21 cellular contexts compared by ENCODE assay signal in the genomic region with DNA sequence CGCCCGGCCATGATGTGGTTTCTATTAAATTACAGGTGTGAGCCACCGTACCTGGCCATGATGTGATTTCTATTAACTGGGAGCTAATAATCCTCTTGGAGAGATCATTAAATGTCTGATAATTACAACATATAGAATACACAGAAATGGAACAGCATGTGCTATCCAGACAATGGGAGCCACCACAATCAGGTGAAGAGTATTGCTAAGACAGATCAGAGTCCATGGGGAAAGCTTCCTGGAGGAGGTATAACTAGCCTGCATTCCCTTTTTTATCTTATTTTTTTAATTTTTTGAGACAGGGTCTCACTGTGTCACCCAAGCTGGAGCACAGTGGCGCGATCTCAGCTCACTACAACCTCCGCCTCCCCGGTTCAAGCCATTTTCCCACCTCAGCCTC.
"Had no signal": no experiment of that assay in that cellular context is flagged by ENCODE, and none has a peak within 500 bp of the region (broad histone marks: within the 10 kb centered on the region; RNA-seq: fewer than 3 reads in every experiment).

No MANE protein-coding gene starts in this region.

- H3K4me3 ChIP-seq: ascending aorta, Peyer's patch had no signal

- H3K27ac ChIP-seq: ascending aorta had no signal

- H3K4me1 ChIP-seq: ascending aorta had no signal

- H3K9me3 ChIP-seq: ascending aorta, Peyer's patch had no signal

- H3K27me3 ChIP-seq: ascending aorta, Peyer's patch had no signal

- H3K36me3 Mint-ChIP-seq: activated CD4-positive, alpha-beta memory T cell treated with anti-CD3 and anti-CD28 coated beads for 36 hours; activated naive CD4-positive, alpha-beta T cell treated with anti-CD3 and anti-CD28 coated beads, Interleukin-2, amount 50 U/mL, for 24 hours; brain had no signal

- H3K27me3 Mint-ChIP-seq: activated naive CD4-positive, alpha-beta T cell treated with anti-CD3 and anti-CD28 coated beads, Interleukin-2, amount 50 U/mL, for 24 hours had no signal

- H3K9me3 Mint-ChIP-seq: activated CD4-positive, alpha-beta memory T cell treated with anti-CD3 and anti-CD28 coated beads for 36 hours; activated naive CD4-positive, alpha-beta T cell treated with anti-CD3 and anti-CD28 coated beads, Interleukin-2, amount 50 U/mL, for 24 hours; brain; central memory CD8-positive, alpha-beta T cell had no signal

- H3K27ac Mint-ChIP-seq: activated CD4-positive, alpha-beta memory T cell treated with anti-CD3 and anti-CD28 coated beads for 36 hours; activated CD4-positive, alpha-beta T cell treated with anti-CD3 and anti-CD28 coated beads, Interleukin-2, amount 10 ng/mL, durations not matched to agents 7 days and 5 days; activated naive CD4-positive, alpha-beta T cell treated with anti-CD3 and anti-CD28 coated beads, Interleukin-2, amount 50 U/mL, for 24 hours; activated T-helper 2 cell treated with anti-CD3 and anti-CD28 coated beads, Interferon-gamma antibody, Interleukin-2, Interleukin-4, amounts not matched to agents 10 μg/mL and 5 μg/mL and 100 μg/mL, durations not matched to agents 14 hours and 24 hours and 36 hours; brain; T-helper 1 cell treated with Interleukin-12 subunit alpha and Interleukin-12 subunit beta and Interleukin-4 antibody, amounts not matched to agents 30 μg/mL and 1 μg/mL, for 36 hours had no signal

- H3K4me3 Mint-ChIP-seq: activated CD4-positive, alpha-beta memory T cell treated with anti-CD3 and anti-CD28 coated beads for 36 hours; activated CD4-positive, alpha-beta T cell treated with anti-CD3 and anti-CD28 coated beads, Interleukin-2, amount 10 ng/mL, durations not matched to agents 7 days and 5 days; activated naive CD4-positive, alpha-beta T cell treated with anti-CD3 and anti-CD28 coated beads, Interleukin-2, amount 50 U/mL, for 24 hours; brain; central memory CD8-positive, alpha-beta T cell; T-helper 1 cell treated with Interleukin-12 subunit alpha and Interleukin-12 subunit beta and Interleukin-4 antibody, amounts not matched to agents 30 μg/mL and 1 μg/mL, for 36 hours had no signal

- DNase-seq: activated CD4-positive, alpha-beta memory T cell treated with anti-CD3 and anti-CD28 coated beads for 36 hours; activated CD4-positive, alpha-beta T cell treated with anti-CD3 and anti-CD28 coated beads, Interleukin-2, amount 10 ng/mL, durations not matched to agents 7 days and 5 days; activated CD4-positive, CD25-positive, alpha-beta regulatory T cell; activated naive CD4-positive, alpha-beta T cell; activated T-cell treated with anti-CD3 and anti-CD28 coated beads for 4 hours; activated T-cell treated with anti-CD3 and anti-CD28 coated beads, Interleukin-2, amount 50 U/mL, for 48 hours; amniotic stem cell; Karpas-422; MM.1S; NCI-H1105; NCI-H1436; NCI-H1694 treated with DMSO at 0.1 percent for 48 hours; NCI-H524; Peyer's patch; SHP77 treated with DMSO at 0.1 percent for 48 hours had no signal

- H3K36me3 ChIP-seq: ascending aorta had no signal

- H3K4me1 Mint-ChIP-seq: activated CD4-positive, alpha-beta T cell treated with anti-CD3 and anti-CD28 coated beads, Interleukin-2, amount 10 ng/mL, durations not matched to agents 7 days and 5 days; activated naive CD4-positive, alpha-beta T cell treated with anti-CD3 and anti-CD28 coated beads, Interleukin-2, amount 50 U/mL, for 24 hours; central memory CD8-positive, alpha-beta T cell had no signal
